Comparison of ENCODE assay signal across 8 cellular contexts in genomic region chr3:121660356-121661171, GRCh38. TPM values are rescaled to one million over a fixed set of nuclear protein-coding genes. Genes with fewer than 3 reads are reported as not detected.
DNase-seq lines count a peak whose midpoint lies in the region; ATAC-seq and TF ChIP-seq lines count a peak whose summit lies in the region.

A gene with protein sequence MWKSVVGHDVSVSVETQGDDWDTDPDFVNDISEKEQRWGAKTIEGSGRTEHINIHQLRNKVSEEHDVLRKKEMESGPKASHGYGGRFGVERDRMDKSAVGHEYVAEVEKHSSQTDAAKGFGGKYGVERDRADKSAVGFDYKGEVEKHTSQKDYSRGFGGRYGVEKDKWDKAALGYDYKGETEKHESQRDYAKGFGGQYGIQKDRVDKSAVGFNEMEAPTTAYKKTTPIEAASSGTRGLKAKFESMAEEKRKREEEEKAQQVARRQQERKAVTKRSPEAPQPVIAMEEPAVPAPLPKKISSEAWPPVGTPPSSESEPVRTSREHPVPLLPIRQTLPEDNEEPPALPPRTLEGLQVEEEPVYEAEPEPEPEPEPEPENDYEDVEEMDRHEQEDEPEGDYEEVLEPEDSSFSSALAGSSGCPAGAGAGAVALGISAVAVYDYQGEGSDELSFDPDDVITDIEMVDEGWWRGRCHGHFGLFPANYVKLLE (minus strand): TSS chr3:121660903. CDS start chr3:121658347, 2,556 bp downstream.

- H3K9me3 Mint-ChIP-seq in endodermal cell, result no peaks in the 10 kb centered on the region
- no peaks in the 10 kb centered on the region for H3K9me3 Mint-ChIP-seq in type B pancreatic cell

- H3K27me3 Mint-ChIP-seq in endodermal cell (ENCODE audit: insufficient read depth) (no peaks in the 10 kb centered on the region), type B pancreatic cell (no peaks in the 10 kb centered on the region)

- DNase-seq in HL-60 (ENCODE audit: low read depth in 1 of 2, low spot score in 1 of 2) (peak; percentile 50 to 92), endodermal cell (no peak), type B pancreatic cell (ENCODE audit: extremely low spot score, unreplicated experiment) (no peak), HuH-7 (ENCODE audit: low spot score) (no peak)
- peak; percentile 57 to 58 for DNase-seq in activated CD4-positive, alpha-beta T cell treated with anti-CD3 and anti-CD28 coated beads, Interleukin-2, amount 50 U/mL, for 4 hours

- H3K4me1 Mint-ChIP-seq in endodermal cell, result no peaks in the 10 kb centered on the region
- no peaks in the 10 kb centered on the region for H3K4me1 Mint-ChIP-seq in type B pancreatic cell (ENCODE audit: unreplicated experiment)

- peak within 1 kb of the TSS; percentile 77 to 91 (median 82) for H3K9ac ChIP-seq in BLaER1 treated with 17β-estradiol and CSF1 and Interleukin-3, amounts not matched to agents 10 nM and 100 nM
- no peak within 1 kb of the TSS for H3K9ac ChIP-seq in endodermal cell (ENCODE audit: extremely low read depth, low read length, poor library complexity, severe bottlenecking)
- no peak within 1 kb of the TSS for H3K9ac ChIP-seq in parathyroid adenoma

- H3K36me3 Mint-ChIP-seq in endodermal cell (ENCODE audit: low read depth), result peaks cover 18% of the 10 kb centered on the region
- H3K36me3 Mint-ChIP-seq in type B pancreatic cell, result peaks cover 18% of the 10 kb centered on the region

- H3K36me3 ChIP-seq in BLaER1 treated with 17β-estradiol and CSF1 and Interleukin-3, amounts not matched to agents 10 nM and 100 nM, result peaks cover 59 to 77% (median 67%) of the 10 kb centered on the region in 11 experiments
- H3K36me3 ChIP-seq in endodermal cell (ENCODE audit: control insufficient read depth, insufficient read depth, low read length) (peaks cover 28% of the 10 kb centered on the region), parathyroid adenoma (ENCODE audit: control insufficient read depth, insufficient read depth, low read length) (no peaks in the 10 kb centered on the region)

- peak within 1 kb of the TSS; percentile 81 to 99 (median 92) for H3K4me2 ChIP-seq in BLaER1 treated with 17β-estradiol and CSF1 and Interleukin-3, amounts not matched to agents 10 nM and 100 nM
- peak within 1 kb of the TSS; percentile 33 for H3K4me2 ChIP-seq in parathyroid adenoma (ENCODE audit: low read length)

- H3K27me3 ChIP-seq in BLaER1 treated with 17β-estradiol and CSF1 and Interleukin-3, amounts not matched to agents 10 nM and 100 nM, result no peaks in the 10 kb centered on the region
- no peaks in the 10 kb centered on the region for H3K27me3 ChIP-seq in HL-60 (ENCODE audit: insufficient read depth, poor library complexity, severe bottlenecking)
- no peaks in the 10 kb centered on the region for H3K27me3 ChIP-seq in endodermal cell (ENCODE audit: control insufficient read depth, insufficient read depth, low read length, poor library complexity, severe bottlenecking)
- no peaks in the 10 kb centered on the region for H3K27me3 ChIP-seq in parathyroid adenoma (ENCODE audit: control insufficient read depth, insufficient read depth, low read length)

- no peak within 1 kb of the TSS for H3K4me3 Mint-ChIP-seq in endodermal cell
- peak within 1 kb of the TSS; percentile 31 for H3K4me3 Mint-ChIP-seq in type B pancreatic cell

- TF ChIP-seq CTCF in HL-60 (IDR thresholded peaks at IDR 0.05; ENCODE audit: insufficient read depth, low read length), result no peak
- no peak for TF ChIP-seq CTCF in endodermal cell (conservative IDR thresholded peaks at IDR 0.05)
- no peak for TF ChIP-seq CTCF in parathyroid adenoma (IDR thresholded peaks at IDR 0.05)
- TF ChIP-seq CTCF in type B pancreatic cell (conservative IDR thresholded peaks at IDR 0.05), result no peak

- peak within 1 kb of the TSS; percentile 79 to 96 (median 88) for H3K27ac ChIP-seq in BLaER1 treated with 17β-estradiol and CSF1 and Interleukin-3, amounts not matched to agents 10 nM and 100 nM
- H3K27ac ChIP-seq in HL-60 (replicated peaks) (peak within 1 kb of the TSS; percentile 87), endodermal cell (ENCODE audit: low read depth, low read length) (no peak within 1 kb of the TSS), parathyroid adenoma (peak within 1 kb of the TSS; percentile 21)

- peak within 1 kb of the TSS; percentile 49 for H3K27ac Mint-ChIP-seq in endodermal cell
- peak within 1 kb of the TSS; percentile 91 for H3K27ac Mint-ChIP-seq in type B pancreatic cell

- ATAC-seq in GM19467 (IDR thresholded peaks at IDR 0.05; ENCODE audit: unreplicated experiment), result peak; percentile 85

- H4K20me1 ChIP-seq in BLaER1 treated with 17β-estradiol and CSF1 and Interleukin-3, amounts not matched to agents 10 nM and 100 nM, result peaks cover 0 to 12% (median 0%) of the 10 kb centered on the region in 11 experiments; a peak in 6 of 22 replicates

- 95 to 97% methylated on average over 9 of the region's 9 CpGs for WGBS in endodermal cell (ENCODE audit: insufficient coverage in 1 of 2, insufficient read length in 1 of 2), 2 experiments

- peak within 1 kb of the TSS; percentile 51 to 73 (median 64) for H3K4me3 ChIP-seq in BLaER1 treated with 17β-estradiol and CSF1 and Interleukin-3, amounts not matched to agents 10 nM and 100 nM
- H3K4me3 ChIP-seq in HL-60 (replicated peaks; ENCODE audit: insufficient read depth, low read length) (peak within 1 kb of the TSS; percentile 53), endodermal cell (ENCODE audit: low read length) (no peak within 1 kb of the TSS), parathyroid adenoma (ENCODE audit: low read depth, low read length) (peak within 1 kb of the TSS; percentile 39)

- H2AFZ ChIP-seq in parathyroid adenoma, result no peak within 1 kb of the TSS

- H3K79me2 ChIP-seq in parathyroid adenoma, result no peaks in the 10 kb centered on the region

- H3K9me3 ChIP-seq in BLaER1 treated with 17β-estradiol and CSF1 and Interleukin-3, amounts not matched to agents 10 nM and 100 nM (replicated peaks in 1 of 11), result peaks cover 0 to 15% (median 7%) of the 10 kb centered on the region in 11 experiments; a peak in 9 of 22 replicates
- H3K9me3 ChIP-seq in endodermal cell (ENCODE audit: control insufficient read depth, low read length) (no peaks in the 10 kb centered on the region), parathyroid adenoma (ENCODE audit: control insufficient read depth, low read length) (no peaks in the 10 kb centered on the region)

- peaks cover 24 to 59% (median 33%) of the 10 kb centered on the region in 10 experiments for H3K4me1 ChIP-seq in BLaER1 treated with 17β-estradiol and CSF1 and Interleukin-3, amounts not matched to agents 10 nM and 100 nM
- no peaks in the 10 kb centered on the region for H3K4me1 ChIP-seq in endodermal cell (ENCODE audit: control insufficient read depth, insufficient read depth, low read length)
- H3K4me1 ChIP-seq in parathyroid adenoma, result no peaks in the 10 kb centered on the region

RNA-seq across cellular contexts. Expression of the gene that starts here (rescaled TPM):
- total RNA-seq in endodermal cell (1 to 10 TPM in 1 of 2 donors, under 1 TPM in 1; 0.53 to 1.3 TPM), type B pancreatic cell (ENCODE audit: low replicate concordance) (5.9 and 6.0 TPM in 2 replicates)
- 0.11 TPM for polyA plus RNA-seq in endodermal cell (2013, experiment 1 of 2)
- 0.21 TPM for polyA plus RNA-seq in endodermal cell (2013, experiment 2 of 2)

Comparison
In these comparisons a context has a peak if more than half of its experiments do, and no peak if none do; other contexts are left out.
1. H3K9ac ChIP-seq: peak in BLaER1 treated with 17β-estradiol and CSF1 and Interleukin-3, amounts not matched to agents 10 nM and 100 nM (11 of 11); none in endodermal cell (single experiment) and parathyroid adenoma (single experiment).
2. DNase-seq: peak in HL-60 (2 of 2) and activated CD4-positive, alpha-beta T cell treated with anti-CD3 and anti-CD28 coated beads, Interleukin-2, amount 50 U/mL, for 4 hours (2 of 2); none in endodermal cell (single experiment), type B pancreatic cell (single experiment) and HuH-7 (single experiment).